9 cellular contexts compared by ENCODE assay signal in the genomic region with DNA sequence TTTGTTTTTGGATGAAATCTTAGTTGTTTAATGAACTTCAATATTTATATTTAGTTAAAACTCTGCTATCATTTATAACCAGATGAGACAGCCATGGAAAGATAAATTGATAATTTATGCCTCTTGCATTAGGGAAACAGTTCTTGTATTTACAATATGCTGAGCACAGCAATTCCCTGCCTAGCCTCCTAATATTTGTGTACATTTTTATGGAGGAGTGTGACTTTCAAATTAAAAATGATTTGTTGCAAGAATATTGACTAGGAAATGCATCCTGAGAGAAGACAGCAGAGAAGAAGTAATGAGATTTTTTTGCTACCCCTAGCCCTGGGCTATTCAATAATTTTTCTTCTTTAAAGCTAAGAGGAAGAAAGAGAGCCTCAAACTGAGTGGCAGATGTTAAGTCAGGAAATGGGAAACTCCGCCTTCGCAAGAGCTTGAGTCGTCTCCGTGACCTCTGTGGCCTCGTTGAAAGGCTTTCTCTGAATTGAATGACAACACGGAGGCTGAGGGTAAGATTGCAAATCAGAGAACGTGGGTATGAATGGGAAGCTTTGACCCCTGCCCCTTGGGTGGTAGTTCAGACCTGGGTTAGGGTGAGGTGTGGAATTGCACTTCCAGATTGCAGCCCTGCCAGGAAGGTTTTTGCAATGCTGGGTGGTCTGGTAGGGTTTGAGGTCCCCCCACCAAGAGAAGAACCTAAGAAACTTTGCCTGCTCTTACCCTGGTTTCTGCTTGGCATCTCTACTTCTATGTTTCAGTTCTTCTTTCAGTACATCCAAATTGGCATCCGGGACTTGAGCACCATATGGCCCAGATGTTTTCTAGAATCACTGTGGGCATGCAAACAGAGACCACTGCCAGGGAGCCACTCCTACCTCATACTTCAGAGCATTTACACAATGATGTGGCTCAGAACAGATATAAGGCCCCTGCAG.
DNase-seq lines count a peak whose midpoint lies in the region; ATAC-seq and TF ChIP-seq lines count a peak whose summit lies in the region.
"Had no signal": no experiment of that assay in that cellular context is flagged by ENCODE, and none has a peak within 500 bp of the region (broad histone marks: within the 10 kb centered on the region; RNA-seq: fewer than 3 reads in every experiment).

No MANE protein-coding gene starts in this region.

- H3K4me1 ChIP-seq in A673 (ENCODE audit: insufficient read depth, low read length, poor library complexity, severe bottlenecking) (peaks cover 58% of the 10 kb centered on the region), uterus (no peaks in the 10 kb centered on the region)

- ATAC-seq in GM18868 (IDR thresholded peaks at IDR 0.05; ENCODE audit: unreplicated experiment) (peak; percentile 91), HG03039 (IDR thresholded peaks at IDR 0.05; ENCODE audit: unreplicated experiment) (peak; percentile 78)

- no peak overlapping the region for H3K27ac Mint-ChIP-seq in endothelial cell (ENCODE audit: unreplicated experiment)
- H3K27ac Mint-ChIP-seq: activated naive CD8-positive, alpha-beta T cell had no signal

- no peaks in the 10 kb centered on the region for H3K36me3 ChIP-seq in A673 (ENCODE audit: insufficient read depth, low read length, poor library complexity, severe bottlenecking)
- H3K36me3 ChIP-seq in uterus: no peaks in the 10 kb centered on the region

- TF ChIP-seq POLR2A in uterus (IDR thresholded peaks at IDR 0.05): no peak

- TF ChIP-seq CTCF in A673 (conservative IDR thresholded peaks at IDR 0.05; ENCODE audit: low read depth, low read length): no peak
- no peak for TF ChIP-seq CTCF in endothelial cell (IDR thresholded peaks at IDR 0.05; ENCODE audit: unreplicated experiment)
- no peak for TF ChIP-seq CTCF in uterus (IDR thresholded peaks at IDR 0.05)

- no peak overlapping the region for H3K4me3 Mint-ChIP-seq in endothelial cell (ENCODE audit: unreplicated experiment)
- H3K4me3 Mint-ChIP-seq: activated naive CD8-positive, alpha-beta T cell had no signal

- no peaks in the 10 kb centered on the region for H3K9me3 Mint-ChIP-seq in endothelial cell (ENCODE audit: unreplicated experiment)

- H3K9me3 ChIP-seq in A673 (ENCODE audit: low read depth, low read length, poor library complexity, severe bottlenecking): no peaks in the 10 kb centered on the region
- no peaks in the 10 kb centered on the region for H3K9me3 ChIP-seq in uterus

- no peak overlapping the region for H3K4me3 ChIP-seq in A673 (ENCODE audit: low read depth, low read length, poor library complexity, severe bottlenecking)
- no peak overlapping the region for H3K4me3 ChIP-seq in uterus

- intact Hi-C loops in A673 (cut with micrococcal nuclease; ENCODE audit: unreplicated experiment) (loop anchor here (10.0 kb wide), 1 partner anchor 279 kb away; no protein-coding TSS in a partner anchor), uterus (cut with DNase I; ENCODE audit: low total_unique reads) (no loop called here)

- H3K36me3 Mint-ChIP-seq in endothelial cell (ENCODE audit: low read depth, unreplicated experiment): no peaks in the 10 kb centered on the region

- H3K4me1 Mint-ChIP-seq in endothelial cell (ENCODE audit: unreplicated experiment): peaks cover 8% of the 10 kb centered on the region

- H3K27ac ChIP-seq in A673 (ENCODE audit: low read depth, low read length, poor library complexity, severe bottlenecking) (peak overlapping the region; percentile 18), uterus (no peak overlapping the region)

- H3K27me3 ChIP-seq in A673 (replicated peaks; ENCODE audit: insufficient read depth, low read depth, low read length, poor library complexity): no peaks in the 10 kb centered on the region
- no peaks in the 10 kb centered on the region for H3K27me3 ChIP-seq in uterus

- CTCF ChIA-PET in A673 (lab: Charles Lee): no interaction called here

- POLR2A ChIA-PET in A673 (lab: Charles Lee; ENCODE audit: low non-redundant PET): no interaction called here

- peak; percentile 61 for DNase-seq in A673 (ENCODE audit: low spot score)
- DNase-seq in NOMO-1 treated with dmso at 0.1 percent for 144 hours (lab: John Stamatoyannopoulos, UW; ENCODE audit: unreplicated experiment): peak; percentile 73
- DNase-seq in globus pallidus (ENCODE audit: low spot score): peak; percentile 5
- DNase-seq in endothelial cell (ENCODE audit: low spot score): no peak
- no peak for DNase-seq in T1000 (lab: John Stamatoyannopoulos, UW)
- DNase-seq in uterus: no peak

- H3K27me3 Mint-ChIP-seq in endothelial cell (ENCODE audit: unreplicated experiment): peaks cover 3% of the 10 kb centered on the region
- H3K27me3 Mint-ChIP-seq: activated naive CD8-positive, alpha-beta T cell had no signal

- BruUV-seq in A673 (replicated peaks; lab: Mats Ljungman, UMichigan): no TSS peak

Comparison
In these comparisons a context has a peak if more than half of its experiments do, and no peak if none do; other contexts are left out.
1. DNase-seq: peak in A673 (single experiment), NOMO-1 treated with dmso at 0.1 percent for 144 hours (single experiment) and globus pallidus (single experiment); none in endothelial cell (single experiment), T1000 (single experiment) and uterus (0 of 2).